ENCODE assay signal across 8 cellular contexts in the genomic region with DNA sequence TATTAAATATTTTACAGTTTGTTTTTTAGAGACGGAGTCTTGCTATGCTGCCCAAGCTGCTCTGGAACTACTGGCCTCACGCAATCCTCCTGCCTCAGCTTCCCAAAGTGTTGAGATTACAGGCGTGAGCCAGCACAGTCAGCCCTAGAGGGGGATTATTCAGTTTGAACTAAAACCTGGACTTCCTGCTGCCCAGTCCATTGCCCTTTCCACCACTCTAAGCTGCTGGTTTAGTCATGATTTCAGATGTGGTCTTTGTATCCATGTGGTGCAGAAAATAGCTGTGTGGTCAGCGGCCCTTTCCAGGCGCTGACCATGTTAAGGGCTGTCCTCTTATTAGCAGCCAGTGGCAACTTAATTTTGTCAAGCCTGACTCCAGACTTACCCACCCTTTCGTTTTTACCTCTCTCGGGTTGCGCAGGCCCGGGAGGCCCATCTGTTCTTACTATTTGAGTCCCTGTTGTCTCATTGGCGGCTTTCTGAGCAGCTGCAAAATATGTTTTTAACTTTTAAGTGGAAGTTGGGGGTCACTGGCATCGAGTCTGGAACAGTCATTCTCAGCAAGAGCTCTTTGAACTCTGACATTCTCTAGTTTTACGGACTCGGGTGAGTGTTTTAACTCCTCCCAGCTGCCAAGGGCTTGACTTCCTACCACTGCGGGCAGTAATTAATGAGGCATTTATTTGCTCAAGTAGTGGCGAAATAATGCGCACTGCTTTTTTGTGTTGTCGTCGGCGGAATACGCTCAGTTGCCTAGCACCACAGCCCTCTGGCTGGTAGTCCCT. TPM values are rescaled to one million over a fixed set of nuclear protein-coding genes. Genes with fewer than 3 reads are reported as not detected.
A peak's percentile ranks its signal among the peaks of the same experiment; 100 is the strongest.
DNase-seq lines count a peak whose midpoint lies in the region; ATAC-seq and TF ChIP-seq lines count a peak whose summit lies in the region.

No MANE protein-coding gene starts in this region.

- peak overlapping the region; percentile 57 to 59 for H3K4me3 ChIP-seq in muscle layer of duodenum (ENCODE audit: low read depth in 1 of 2, low read length in 2 of 2)
- peak overlapping the region; percentile 63 for H3K4me3 ChIP-seq in thymus (ENCODE audit: low read length)

- H3K36me3 Mint-ChIP-seq in activated CD8-positive, alpha-beta T cell treated with anti-CD3 and anti-CD28 coated beads for 36 hours (ENCODE audit: low read depth), result peaks cover 21% of the 10 kb centered on the region

- TF ChIP-seq CTCF in activated CD8-positive, alpha-beta T cell treated with anti-CD3 and anti-CD28 coated beads for 36 hours (IDR thresholded peaks at IDR 0.05), result no peak

- H3K4me1 Mint-ChIP-seq in activated CD8-positive, alpha-beta T cell treated with anti-CD3 and anti-CD28 coated beads for 36 hours (ENCODE audit: low read depth), result peaks cover 40% of the 10 kb centered on the region

- POLR2A ChIA-PET in activated CD8-positive, alpha-beta T cell treated with anti-CD3 and anti-CD28 coated beads for 36 hours (lab: Charles Lee), result interaction anchor here (0.6 to 1.3 kb wide), 4 partner anchors 13 to 703 kb away, joined by 3 read pairs; a partner anchor contains a TSS

- peak; percentile 28 for ATAC-seq in HG02852 (IDR thresholded peaks at IDR 0.05; ENCODE audit: unreplicated experiment)
- peak; percentile 46 for ATAC-seq in activated CD8-positive, alpha-beta T cell treated with anti-CD3 and anti-CD28 coated beads for 36 hours

- peak; percentile 66 for DNase-seq in NCI-H345 treated with DMSO at 0.1 percent for 48 hours (lab: John Stamatoyannopoulos, UW; ENCODE audit: unreplicated experiment)
- DNase-seq in NCI-H345 (lab: John Stamatoyannopoulos, UW), result no peak
- DNase-seq in NCI-H2171 treated with DMSO at 0.1 percent for 48 hours (lab: John Stamatoyannopoulos, UW), result peak; percentile 44
- DNase-seq in activated CD8-positive, alpha-beta T cell treated with anti-CD3 and anti-CD28 coated beads for 36 hours, result peak; percentile 63
- peak; percentile 8 for DNase-seq in epithelial cell of prostate (ENCODE audit: low read depth, low spot score)

- H3K4me1 ChIP-seq in muscle layer of duodenum (ENCODE audit: control insufficient read depth in 1 of 2, insufficient read depth in 2 of 2, low read length in 2 of 2), result peaks cover 0 to 3% of the 10 kb centered on the region in 2 donors
- H3K4me1 ChIP-seq in thymus (ENCODE audit: control insufficient read depth, insufficient read depth, low read length), result peaks cover 6% of the 10 kb centered on the region

- no peaks in the 10 kb centered on the region for H3K9me3 Mint-ChIP-seq in activated CD8-positive, alpha-beta T cell treated with anti-CD3 and anti-CD28 coated beads for 36 hours

- H3K36me3 ChIP-seq in muscle layer of duodenum (ENCODE audit: control insufficient read depth in 1 of 2, insufficient read depth in 2 of 2, low read length in 2 of 2) (no peaks in the 10 kb centered on the region), thymus (ENCODE audit: control insufficient read depth, insufficient read depth) (no peaks in the 10 kb centered on the region)

- no peaks in the 10 kb centered on the region for H3K9me3 ChIP-seq in muscle layer of duodenum (ENCODE audit: control insufficient read depth in 1 of 2, low read length in 2 of 2)
- H3K9me3 ChIP-seq in thymus (ENCODE audit: control insufficient read depth), result no peaks in the 10 kb centered on the region

- intact Hi-C loops in activated CD8-positive, alpha-beta T cell treated with anti-CD3 and anti-CD28 coated beads for 36 hours (cut with micrococcal nuclease), result no loop called here

- WGBS in thymus, result 18% methylated on average over 20 of the region's 20 CpGs

- H3K4me3 Mint-ChIP-seq in activated CD8-positive, alpha-beta T cell treated with anti-CD3 and anti-CD28 coated beads for 36 hours, result peak overlapping the region; percentile 81

- CTCF ChIA-PET in activated CD8-positive, alpha-beta T cell treated with anti-CD3 and anti-CD28 coated beads for 36 hours (lab: Charles Lee), result interaction anchor here (1.0 to 1.3 kb wide), 2 partner anchors 35 to 499 kb away, joined by 3 to 4 read pairs; no protein-coding TSS in a partner anchor

- H3K27me3 ChIP-seq in muscle layer of duodenum (ENCODE audit: low read depth, low read length), result no peaks in the 10 kb centered on the region
- no peaks in the 10 kb centered on the region for H3K27me3 ChIP-seq in thymus (ENCODE audit: control insufficient read depth, insufficient read depth)

- peak overlapping the region; percentile 97 for H3K27ac Mint-ChIP-seq in activated CD8-positive, alpha-beta T cell treated with anti-CD3 and anti-CD28 coated beads for 36 hours

- no peaks in the 10 kb centered on the region for H3K27me3 Mint-ChIP-seq in activated CD8-positive, alpha-beta T cell treated with anti-CD3 and anti-CD28 coated beads for 36 hours

- H3K27ac ChIP-seq in epithelial cell of prostate, result peak overlapping the region; percentile 89
- H3K27ac ChIP-seq in muscle layer of duodenum (ENCODE audit: low read length), result peak overlapping the region; percentile 93
- H3K27ac ChIP-seq in thymus (ENCODE audit: low read depth), result peak overlapping the region; percentile 95

RNA-seq across cellular contexts. Expression of a gene that starts 0.8 kb away (rescaled TPM):
- 10 to 100 TPM; 41.6 to 41.9 TPM for total RNA-seq in activated CD8-positive, alpha-beta T cell treated with anti-CD3 and anti-CD28 coated beads for 36 hours
- polyA plus RNA-seq in thymus, result 15.8 TPM
